ENCODE assay signal across 16 cellular contexts in the genomic region with DNA sequence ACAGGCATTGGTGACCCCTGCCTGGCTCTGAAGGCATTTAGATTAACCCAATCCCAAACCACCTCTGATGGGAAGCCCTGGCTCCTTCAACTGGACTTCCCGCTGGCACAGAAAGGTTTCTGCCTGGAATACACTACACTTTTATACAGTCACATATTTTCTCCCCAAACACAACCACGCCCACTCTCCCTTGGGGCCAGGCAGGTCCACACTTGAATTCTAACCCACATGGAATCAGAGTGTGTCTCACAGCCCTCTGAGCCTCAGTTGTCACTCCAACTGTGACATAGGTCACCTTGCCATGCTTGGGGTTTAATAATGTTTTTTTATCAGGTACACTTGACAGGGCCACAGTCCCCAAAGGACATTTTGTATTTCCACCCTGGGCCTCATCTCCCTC.
DNase-seq lines count a peak whose midpoint lies in the region; ATAC-seq and TF ChIP-seq lines count a peak whose summit lies in the region.
"Had no signal": no experiment of that assay in that cellular context is flagged by ENCODE, and none has a peak within 500 bp of the region (broad histone marks: within the 10 kb centered on the region; RNA-seq: fewer than 3 reads in every experiment).

No MANE protein-coding gene starts in this region.

- no peaks in the 10 kb centered on the region for H3K27me3 ChIP-seq in foreskin keratinocyte

- DNase-seq in NCI-H2171 treated with DMSO at 0.1 percent for 48 hours (lab: John Stamatoyannopoulos, UW) (peak; percentile 36), NCI-H2171 (lab: John Stamatoyannopoulos, UW) (no peak), astrocyte of the hippocampus (ENCODE audit: low read depth, low spot score) (peak; percentile 21), foreskin keratinocyte (peak in 1 of 2 donors; percentile 84), ureter (ENCODE audit: low spot score) (peak; percentile 72), Ammon's horn (ENCODE audit: low spot score) (no peak), DMS 273 (lab: John Stamatoyannopoulos, UW; ENCODE audit: unreplicated experiment) (no peak), NCI-H187 treated with DMSO at 0.1 percent for 48 hours (lab: John Stamatoyannopoulos, UW) (no peak)
- DNase-seq: 8988T; COR-L47; DMS153; EL; HFFc6; NCI-H146; NCI-H446 treated with DMSO at 0.1 percent for 48 hours; NK-92 treated with Interleukin-12 subunit alpha and Interleukin-12 subunit beta, amount 100 ng/mL, for 24 hours had no signal

- H3K27ac ChIP-seq in foreskin keratinocyte: no peak overlapping the region

- no peak for TF ChIP-seq CTCF in foreskin keratinocyte (conservative IDR thresholded peaks at IDR 0.05)

- peak; percentile 67 for ATAC-seq in foreskin keratinocyte

- H3K4me1 ChIP-seq in foreskin keratinocyte: peaks cover 31% of the 10 kb centered on the region

Comparison
In these comparisons a context has a peak if more than half of its experiments do, and no peak if none do; other contexts are left out.
1. DNase-seq: peak in NCI-H2171 treated with DMSO at 0.1 percent for 48 hours (single experiment), astrocyte of the hippocampus (single experiment) and ureter (single experiment); none in NCI-H2171 (single experiment), Ammon's horn (single experiment), DMS 273 (single experiment) and NCI-H187 treated with DMSO at 0.1 percent for 48 hours (single experiment).